Comparison of ENCODE assay signal across 14 cellular contexts in the genomic region with DNA sequence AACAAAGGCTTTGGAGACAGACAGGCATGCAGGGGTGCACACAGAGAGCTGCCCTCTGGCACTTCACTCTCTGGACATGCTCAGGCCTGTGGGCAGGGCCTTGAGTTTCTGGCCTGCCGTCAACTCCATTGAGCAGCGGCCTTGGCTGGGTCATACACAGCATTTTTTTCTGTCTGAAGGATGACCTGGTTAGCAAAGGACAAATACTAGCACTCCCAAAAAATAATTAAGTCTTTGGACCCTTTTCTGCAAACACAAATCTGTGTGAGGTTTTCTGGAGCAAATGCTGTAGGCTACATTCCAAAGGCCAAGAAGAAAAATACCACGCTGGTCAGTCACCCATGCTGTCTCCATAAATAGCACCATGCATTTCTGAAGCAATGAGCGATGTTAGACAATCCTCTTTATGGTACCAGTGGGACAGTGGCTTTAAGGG.
DNase-seq lines count a peak whose midpoint lies in the region; ATAC-seq and TF ChIP-seq lines count a peak whose summit lies in the region.
"Had no signal": no experiment of that assay in that cellular context is flagged by ENCODE, and none has a peak within 500 bp of the region (broad histone marks: within the 10 kb centered on the region; RNA-seq: fewer than 3 reads in every experiment).

No MANE protein-coding gene starts in this region.

- no peaks in the 10 kb centered on the region for H3F3A ChIP-seq in SK-N-SH (replicated peaks; ENCODE audit: insufficient read depth)

- H3K4me2 ChIP-seq in SK-N-SH, result peak overlapping the region; percentile 35; the same call in 1 of the 2 replicates

- no peaks in the 10 kb centered on the region for H4K20me1 ChIP-seq in SK-N-SH (ENCODE audit: insufficient read depth)

- H3K27me3 ChIP-seq in SK-N-SH (ENCODE audit: insufficient read depth) (peaks cover 15% of the 10 kb centered on the region), lung (ENCODE audit: control insufficient read depth, insufficient read depth) (no peaks in the 10 kb centered on the region)

- H3K4me1 ChIP-seq in SK-N-SH (ENCODE audit: control insufficient read depth in 1 of 2, insufficient read depth in 2 of 2, low read depth in 1 of 2, low read length in 1 of 2), result no peaks in the 10 kb centered on the region
- peaks cover 2 to 5% of the 10 kb centered on the region in 2 donors for H3K4me1 ChIP-seq in lung (ENCODE audit: control insufficient read depth in 2 of 2, insufficient read depth in 2 of 2, low read length in 2 of 2)

- H3K9me3 ChIP-seq in SK-N-SH, result no peaks in the 10 kb centered on the region
- H3K9me3 ChIP-seq in lung (ENCODE audit: control insufficient read depth in 2 of 2, insufficient read depth in 1 of 2, low read length in 1 of 2), result no peaks in the 10 kb centered on the region

- H2AFZ ChIP-seq in SK-N-SH (ENCODE audit: low read depth), result no peak overlapping the region

- H3K4me3 ChIP-seq in SK-N-SH (ENCODE audit: low read depth in 2 of 2, low read length in 1 of 2) (no peak overlapping the region), lung (no peak overlapping the region)

- TF ChIP-seq RAD21 in SK-N-SH (IDR thresholded peaks at IDR 0.05; ENCODE audit: low read length), result no peak

- H3K36me3 ChIP-seq in SK-N-SH (replicated peaks in 1 of 2; ENCODE audit: control insufficient read depth in 1 of 2, insufficient read depth in 2 of 2, low read length in 1 of 2) (no peaks in the 10 kb centered on the region), lung (ENCODE audit: control insufficient read depth in 2 of 2, insufficient read depth in 2 of 2, low read length in 2 of 2) (no peaks in the 10 kb centered on the region)

- H3K27ac ChIP-seq in SK-N-SH (ENCODE audit: low read depth in 2 of 2, low read length in 1 of 2), result no peak overlapping the region
- no peak overlapping the region for H3K27ac ChIP-seq in lung (ENCODE audit: low read depth in 1 of 2, low read length in 1 of 2)
- H3K27ac ChIP-seq: 22Rv1, epithelial cell of prostate had no signal

- no peak overlapping the region for H3K9ac ChIP-seq in SK-N-SH

- CTCF ChIA-PET in SK-N-SH (lab: Yijun Ruan, JAX), result no interaction called here

- ATAC-seq in SK-N-SH treated with all-trans-retinoic acid at 6 μM for 48 hours, result no peak
- peak; percentile 39 for ATAC-seq in lung (ENCODE audit: insufficient read depth, low FRiP score)
- no peak for ATAC-seq in activated CD4-positive, CD25-positive, alpha-beta regulatory T cell treated with anti-CD3 and anti-CD28 coated beads, Interleukin-2, amount 50 U/mL, for 24 hours
- ATAC-seq: naive thymus-derived CD4-positive, alpha-beta T cell had no signal

- no peaks in the 10 kb centered on the region for H3K79me2 ChIP-seq in SK-N-SH (ENCODE audit: insufficient read depth)

- H3K9me2 ChIP-seq in SK-N-SH, result no peaks in the 10 kb centered on the region

- TF ChIP-seq EP300 in SK-N-SH (IDR thresholded peaks at IDR 0.05; ENCODE audit: borderline replicate concordance in 1 of 2, low read depth in 1 of 2, low read length in 1 of 2), result no peak

- POLR2A ChIA-PET in SK-N-SH (lab: Yijun Ruan, JAX), result no interaction called here

- DNase-seq in SK-N-SH (no peak), fibroblast of peridontal ligament (ENCODE audit: extremely low read depth) (peak; percentile 63), lung (ENCODE audit: low spot score) (peak; percentile 53), activated gamma-delta T cell (lab: John Stamatoyannopoulos, UW) (no peak), UCSD-AML1 (lab: John Stamatoyannopoulos, UW; ENCODE audit: unreplicated experiment) (no peak), DMS153 (lab: John Stamatoyannopoulos, UW) (no peak)
- DNase-seq: activated T-cell treated with anti-CD3 and anti-CD28 coated beads, Interleukin-2, amount 50 U/mL, for 24 hours; naive thymus-derived CD4-positive, alpha-beta T cell; NCI-H2029; substantia nigra had no signal

- 13% methylated on average over 4 of the region's 4 CpGs for WGBS in SK-N-SH (ENCODE audit: low lambda C conversion rate)
- WGBS in lung, 2 donors, result 57 to 84% methylated on average over 4 of the region's 4 CpGs

- TF ChIP-seq CTCF in SK-N-SH (IDR thresholded peaks at IDR 0.05), result no peak
- TF ChIP-seq CTCF in lung (IDR thresholded peaks at IDR 0.05; ENCODE audit: control extremely low read depth, extremely low read depth), result no peak

TF ChIP-seq in SK-N-SH, 30 proteins besides CTCF, POLR2A, EP300 and RAD21 (continues in another document):
- TF ChIP-seq NRF1 (IDR thresholded peaks at IDR 0.05; ENCODE audit: low read depth, low read length), result no peak
- TF ChIP-seq ELF1 (IDR thresholded peaks at IDR 0.05), result no peak
- TF ChIP-seq, protein P1, sequence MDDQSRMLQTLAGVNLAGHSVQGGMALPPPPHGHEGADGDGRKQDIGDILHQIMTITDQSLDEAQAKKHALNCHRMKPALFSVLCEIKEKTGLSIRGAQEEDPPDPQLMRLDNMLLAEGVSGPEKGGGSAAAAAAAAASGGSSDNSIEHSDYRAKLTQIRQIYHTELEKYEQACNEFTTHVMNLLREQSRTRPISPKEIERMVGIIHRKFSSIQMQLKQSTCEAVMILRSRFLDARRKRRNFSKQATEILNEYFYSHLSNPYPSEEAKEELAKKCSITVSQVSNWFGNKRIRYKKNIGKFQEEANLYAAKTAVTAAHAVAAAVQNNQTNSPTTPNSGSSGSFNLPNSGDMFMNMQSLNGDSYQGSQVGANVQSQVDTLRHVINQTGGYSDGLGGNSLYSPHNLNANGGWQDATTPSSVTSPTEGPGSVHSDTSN (IDR thresholded peaks at IDR 0.05), result no peak
- no peak for TF ChIP-seq NFIC (IDR thresholded peaks at IDR 0.05; ENCODE audit: borderline replicate concordance)
- no peak for TF ChIP-seq MAX (IDR thresholded peaks at IDR 0.05; ENCODE audit: low read depth)
- no peak for TF ChIP-seq TCF12 (IDR thresholded peaks at IDR 0.05)
- no peak for TF ChIP-seq FOXM1 (IDR thresholded peaks at IDR 0.05; ENCODE audit: low read depth)
- TF ChIP-seq GATA2 (CRISPR knock-in tag; IDR thresholded peaks at IDR 0.05), result no peak
- TF ChIP-seq GABPA (IDR thresholded peaks at IDR 0.05; ENCODE audit: low read depth), result no peak
- TF ChIP-seq TAF1 (IDR thresholded peaks at IDR 0.05; ENCODE audit: borderline replicate concordance, low read depth, low read length), result no peak
- TF ChIP-seq FOXJ3 (CRISPR knock-in tag; IDR thresholded peaks at IDR 0.05), result no peak

TF ChIP-seq in SK-N-SH treated with all-trans-retinoic acid at 6 μM for 48 hours, 23 proteins besides CTCF, POLR2A, EP300 and RAD21:
- TF ChIP-seq, protein P2, sequence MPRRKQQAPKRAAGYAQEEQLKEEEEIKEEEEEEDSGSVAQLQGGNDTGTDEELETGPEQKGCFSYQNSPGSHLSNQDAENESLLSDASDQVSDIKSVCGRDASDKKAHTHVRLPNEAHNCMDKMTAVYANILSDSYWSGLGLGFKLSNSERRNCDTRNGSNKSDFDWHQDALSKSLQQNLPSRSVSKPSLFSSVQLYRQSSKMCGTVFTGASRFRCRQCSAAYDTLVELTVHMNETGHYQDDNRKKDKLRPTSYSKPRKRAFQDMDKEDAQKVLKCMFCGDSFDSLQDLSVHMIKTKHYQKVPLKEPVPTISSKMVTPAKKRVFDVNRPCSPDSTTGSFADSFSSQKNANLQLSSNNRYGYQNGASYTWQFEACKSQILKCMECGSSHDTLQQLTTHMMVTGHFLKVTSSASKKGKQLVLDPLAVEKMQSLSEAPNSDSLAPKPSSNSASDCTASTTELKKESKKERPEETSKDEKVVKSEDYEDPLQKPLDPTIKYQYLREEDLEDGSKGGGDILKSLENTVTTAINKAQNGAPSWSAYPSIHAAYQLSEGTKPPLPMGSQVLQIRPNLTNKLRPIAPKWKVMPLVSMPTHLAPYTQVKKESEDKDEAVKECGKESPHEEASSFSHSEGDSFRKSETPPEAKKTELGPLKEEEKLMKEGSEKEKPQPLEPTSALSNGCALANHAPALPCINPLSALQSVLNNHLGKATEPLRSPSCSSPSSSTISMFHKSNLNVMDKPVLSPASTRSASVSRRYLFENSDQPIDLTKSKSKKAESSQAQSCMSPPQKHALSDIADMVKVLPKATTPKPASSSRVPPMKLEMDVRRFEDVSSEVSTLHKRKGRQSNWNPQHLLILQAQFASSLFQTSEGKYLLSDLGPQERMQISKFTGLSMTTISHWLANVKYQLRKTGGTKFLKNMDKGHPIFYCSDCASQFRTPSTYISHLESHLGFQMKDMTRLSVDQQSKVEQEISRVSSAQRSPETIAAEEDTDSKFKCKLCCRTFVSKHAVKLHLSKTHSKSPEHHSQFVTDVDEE (CRISPR knock-in tag; IDR thresholded peaks at IDR 0.05), result no peak
- TF ChIP-seq PPARA (CRISPR knock-in tag; IDR thresholded peaks at IDR 0.05; ENCODE audit: borderline replicate concordance) (no peak), ZFP3 (CRISPR knock-in tag; IDR thresholded peaks at IDR 0.05) (no peak), ISL1 (CRISPR knock-in tag; IDR thresholded peaks at IDR 0.05) (no peak), ZNF8 (CRISPR knock-in tag; IDR thresholded peaks at IDR 0.05) (no peak), POU6F1 (CRISPR knock-in tag; IDR thresholded peaks at IDR 0.05; ENCODE audit: borderline replicate concordance, low read depth) (no peak), ZNF70 (CRISPR knock-in tag; IDR thresholded peaks at IDR 0.05) (no peak), GLIS3 (CRISPR knock-in tag; IDR thresholded peaks at IDR 0.05) (no peak), ZC3H10 (CRISPR knock-in tag; IDR thresholded peaks at IDR 0.05) (no peak), ARNTL (CRISPR knock-in tag; IDR thresholded peaks at IDR 0.05; ENCODE audit: borderline replicate concordance, low read depth) (no peak), TCF4 (CRISPR knock-in tag; IDR thresholded peaks at IDR 0.05; ENCODE audit: borderline replicate concordance) (no peak), ZFP30 (CRISPR knock-in tag; IDR thresholded peaks at IDR 0.05) (no peak), CSDC2 (CRISPR knock-in tag; IDR thresholded peaks at IDR 0.05) (no peak), TOX (CRISPR knock-in tag; IDR thresholded peaks at IDR 0.05; ENCODE audit: borderline replicate concordance) (no peak), SNAI2 (CRISPR knock-in tag; IDR thresholded peaks at IDR 0.05) (no peak), OSR1 (CRISPR knock-in tag; IDR thresholded peaks at IDR 0.05) (no peak)

Comparison
In these comparisons a context has a peak if more than half of its experiments do, and no peak if none do; other contexts are left out.
1. DNase-seq: peak in fibroblast of peridontal ligament (single experiment) and lung (single experiment); none in SK-N-SH (single experiment), activated gamma-delta T cell (single experiment), UCSD-AML1 (single experiment) and DMS153 (single experiment).